In genomic region chr14:87993485-87993809, GRCh38 we compare ENCODE assay signal across 8 cellular contexts. TPM values are rescaled to one million over a fixed set of nuclear protein-coding genes. Genes with fewer than 3 reads are reported as not detected.
DNase-seq lines count a peak whose midpoint lies in the region; ATAC-seq, FAIRE-seq and TF ChIP-seq lines count a peak whose summit lies in the region.

No MANE protein-coding gene starts in this region.

- ATAC-seq in heart right ventricle: no peak
- ATAC-seq in Right ventricle myocardium inferior: no peak
- no peak for ATAC-seq in lower lobe of right lung
- ATAC-seq in GM21526 (IDR thresholded peaks at IDR 0.05; ENCODE audit: low FRiP score, unreplicated experiment): no peak

- DNase-seq in heart right ventricle (no peak), Right ventricle myocardium inferior (ENCODE audit: missing footprints) (no peak), lower lobe of right lung (no peak), urothelium cell line (ENCODE audit: low spot score) (no peak), NCI-H1694 treated with DMSO at 0.1 percent for 48 hours (lab: John Stamatoyannopoulos, UW) (no peak), SIG-M5 treated with dmso at 0.1 percent for 504 hours (lab: John Stamatoyannopoulos, UW; ENCODE audit: unreplicated experiment) (no peak)

- H3K27me3 ChIP-seq in heart right ventricle (no peaks in the 10 kb centered on the region), lower lobe of right lung (ENCODE audit: low read depth) (no peaks in the 10 kb centered on the region)

- no peaks in the 10 kb centered on the region for H3K36me3 ChIP-seq in heart right ventricle
- no peaks in the 10 kb centered on the region for H3K36me3 ChIP-seq in lower lobe of right lung

- peak; percentile 74 for FAIRE-seq in urothelium cell line (lab: Jason Lieb, UNC)

- H3K4me1 ChIP-seq in heart right ventricle (peaks cover 0 to 57% (median 18%) of the 10 kb centered on the region in 9 donors), lower lobe of right lung (peaks cover 30% of the 10 kb centered on the region)

- no peaks in the 10 kb centered on the region for H3K9me3 ChIP-seq in heart right ventricle
- no peaks in the 10 kb centered on the region for H3K9me3 ChIP-seq in lower lobe of right lung

- H3K27ac ChIP-seq in heart right ventricle: peak overlapping the region; percentile 78 to 99 (median 94)
- H3K27ac ChIP-seq in angular gyrus (ENCODE audit: low read depth, low read length): peak overlapping the region; percentile 99
- H3K27ac ChIP-seq in lower lobe of right lung: peak overlapping the region; percentile 97

- TF ChIP-seq CTCF in heart right ventricle (IDR thresholded peaks at IDR 0.05): no peak
- TF ChIP-seq CTCF in lower lobe of right lung (IDR thresholded peaks at IDR 0.05): no peak

- H3K4me3 ChIP-seq in heart right ventricle (peak overlapping the region; percentile 31 to 88 (median 78)), lower lobe of right lung (peak overlapping the region; percentile 72)

- intact Hi-C loops in heart right ventricle (cut with DNase I) (loop anchor here in 1 of 10 donors (10.0 kb wide), 1 partner anchor 391 kb away; the partner anchor contains the start of gene SPATA7), Right ventricle myocardium inferior (cut with DNase I) (loop anchor here (5.0 kb wide), 2 partner anchors 394 to 559 kb away; partner anchors contain the start of gene SPATA7), lower lobe of right lung (cut with DNase I) (no loop called here)

- WGBS in heart right ventricle, 2 donors: 39 to 41% methylated on average over 5 of the region's 5 CpGs

RNA-seq across cellular contexts. Expression of gene GALC, which starts 0.5 kb away (rescaled TPM):
- total RNA-seq in heart right ventricle (10 to 100 TPM; 11.2 to 19.4 (median 14.9) TPM), Right ventricle myocardium inferior (11.1 TPM), lower lobe of right lung (59.4 TPM)
- 1 to 10 TPM; 4.7 to 9.3 TPM for polyA plus RNA-seq in heart right ventricle

RNA-seq across cellular contexts. Expression of gene GPR65, which starts 11.5 kb away (rescaled TPM):
- 1 to 10 TPM in 1 of 10 donors, under 1 TPM in 9; 0.09 to 3.2 (median 0.29) TPM for total RNA-seq in heart right ventricle
- under 1 TPM; 0.29 TPM for polyA plus RNA-seq in heart right ventricle
- 0.62 TPM for total RNA-seq in Right ventricle myocardium inferior
- total RNA-seq in lower lobe of right lung: 13.4 TPM
